Comparison of ENCODE assay signal across 1 cellular context in genomic region chr6:134020968-134021367, GRCh38.
TF ChIP-seq lines count a peak whose summit lies in the region.

No MANE protein-coding gene starts in this region.

TF ChIP-seq in GM23338, 12 proteins besides CTCF, POLR2A, EP300 and RAD21 (continued from another document):
- TF ChIP-seq ZNF462 (CRISPR knock-in tag; IDR thresholded peaks at IDR 0.05) (no peak), ZNF114 (CRISPR knock-in tag; IDR thresholded peaks at IDR 0.05) (no peak), POLR2AphosphoS5 (IDR thresholded peaks at IDR 0.05; ENCODE audit: low read depth) (no peak), EZH2phosphoT487 (IDR thresholded peaks at IDR 0.05; ENCODE audit: unreplicated experiment) (no peak), STAT1 (IDR thresholded peaks at IDR 0.05; ENCODE audit: unreplicated experiment) (no peak), ZNF331 (CRISPR knock-in tag; IDR thresholded peaks at IDR 0.05; ENCODE audit: low read depth) (no peak)
